Comparison of ENCODE assay signal across 8 cellular contexts in the genomic region with DNA sequence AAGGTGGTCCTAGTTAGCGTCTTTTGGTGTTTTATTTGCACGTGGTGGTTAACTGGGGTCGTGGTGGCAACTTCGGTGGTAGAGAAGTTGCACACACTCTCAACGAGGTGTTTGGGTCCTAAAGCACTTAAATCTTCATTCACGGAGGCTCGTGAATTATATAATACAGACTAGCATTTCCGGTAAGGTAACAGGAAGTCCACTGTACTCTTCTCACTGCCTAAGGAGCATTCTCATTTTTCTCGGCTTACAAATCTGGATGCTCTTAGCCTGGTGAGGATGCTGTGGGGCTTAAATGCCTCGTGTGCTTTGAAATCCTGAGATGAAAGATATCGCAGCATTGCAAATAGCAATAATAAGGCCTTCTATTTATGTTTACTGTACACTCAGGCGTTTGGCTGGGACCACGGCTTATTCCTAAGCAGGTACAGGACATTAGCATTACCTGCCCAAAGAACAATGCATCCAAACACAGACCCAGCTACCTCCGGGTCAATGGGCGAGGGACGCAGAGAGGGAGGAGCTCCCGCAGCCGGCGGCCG. TPM values are rescaled to one million over a fixed set of nuclear protein-coding genes. Genes with fewer than 3 reads are reported as not detected.
DNase-seq lines count a peak whose midpoint lies in the region; ATAC-seq, FAIRE-seq and TF ChIP-seq lines count a peak whose summit lies in the region.

No MANE protein-coding gene starts in this region.

- BruUV-seq in HepG2 (replicated peaks; lab: Mats Ljungman, UMichigan): no TSS peak

- H3K27ac ChIP-seq in HepG2 (ENCODE audit: extremely low read length, insufficient read depth, low read length) (peak overlapping the region; percentile 88), tibial artery (peak overlapping the region; percentile 93 to 95)

- POLR2A ChIA-PET in HepG2 (lab: Yijun Ruan, JAX): interaction anchor here (0.7 to 5.3 kb wide), 14 partner anchors 10 to 183 kb away, joined by 3 to 49 read pairs (median 4); no protein-coding TSS in a partner anchor

- no peak overlapping the region for H2AFZ ChIP-seq in HepG2 (ENCODE audit: low read length)

- TF ChIP-seq CTCF in bronchial epithelial cell (IDR thresholded peaks at IDR 0.05; ENCODE audit: insufficient read depth, low read length, severe bottlenecking): no peak
- TF ChIP-seq CTCF in HepG2 (CRISPR knock-in tag; IDR thresholded peaks at IDR 0.05): no peak
- TF ChIP-seq CTCF in tibial artery (IDR thresholded peaks at IDR 0.05): no peak

- DNase-seq in DMS53 (lab: John Stamatoyannopoulos, UW): peak; percentile 73
- DNase-seq in H7: peak; percentile 85
- peak; percentile 9 for DNase-seq in NOMO-1 treated with dmso at 0.1 percent for 144 hours (lab: John Stamatoyannopoulos, UW; ENCODE audit: unreplicated experiment)
- DNase-seq in bronchial epithelial cell (ENCODE audit: low read depth): peak; percentile 41
- peak; percentile 33 for DNase-seq in HepG2 (ENCODE audit: low spot score)
- no peak for DNase-seq in tibial artery
- no peak for DNase-seq in stimulated activated CD4-positive, alpha-beta T cell treated with anti-CD3 and anti-CD28 coated beads, Interleukin-4, amount 100 ng/mL, for 4 hours
- DNase-seq in NCI-H446 treated with DMSO at 0.1 percent for 48 hours (lab: John Stamatoyannopoulos, UW): no peak

- peak; percentile 32 for ATAC-seq in HepG2

- H3K4me2 ChIP-seq in HepG2 (ENCODE audit: low read depth, low read length): peak overlapping the region; percentile 94

- H3K9me3 ChIP-seq in HepG2 (ENCODE audit: low read length) (no peaks in the 10 kb centered on the region), tibial artery (no peaks in the 10 kb centered on the region)

- H3K4me3 ChIP-seq in H7 (ENCODE audit: insufficient read depth, low read depth, low read length) (peak overlapping the region; percentile 85), bronchial epithelial cell (ENCODE audit: low read depth, low read length) (peak overlapping the region; percentile 89), HepG2 (replicated peaks in 1 of 3; ENCODE audit: insufficient read depth in 1 of 3, low read depth in 2 of 3, low read length in 3 of 3) (peak overlapping the region; percentile 74 to 98 (median 96)), tibial artery (peak overlapping the region; percentile 81 to 89)

- CTCF ChIA-PET in HepG2 (lab: Yijun Ruan, JAX; ENCODE audit: low intra/inter-chr PET ratio, low total read pairs): interaction anchor here (1.0 kb wide), 1 partner anchor 46 kb away, joined by 3 read pairs; no protein-coding TSS in a partner anchor

- H3K4me1 ChIP-seq in HepG2 (ENCODE audit: insufficient read depth, low read length) (peaks cover 68% of the 10 kb centered on the region), tibial artery (peaks cover 0 to 37% (median 22%) of the 10 kb centered on the region in 4 donors)

- intact Hi-C loops in HepG2 (cut with micrococcal nuclease; ENCODE audit: unreplicated experiment) (loop anchor here (2.0 to 5.0 kb wide), 2 partner anchors 24 to 140 kb away; a partner anchor contains a TSS), tibial artery (cut with DNase I; ENCODE audit: low total_unique reads) (loop anchor here (5.0 kb wide), 1 partner anchor 90 kb away; a partner anchor contains a TSS)

- peak overlapping the region; percentile 93 for H3K9ac ChIP-seq in HepG2 (ENCODE audit: insufficient read depth, low read depth, low read length)

- H4K20me1 ChIP-seq in HepG2 (ENCODE audit: insufficient read depth, low read length): peaks cover 43% of the 10 kb centered on the region

- H3K79me2 ChIP-seq in HepG2 (ENCODE audit: insufficient read depth, low read length): peaks cover 54% of the 10 kb centered on the region

- no peak; a peak in 1 of 4 replicates for TF ChIP-seq EP300 in HepG2 (IDR thresholded peaks at IDR 0.05; ENCODE audit: low read depth in 2 of 2, low read length in 2 of 2)
- no peak for TF ChIP-seq EP300 in HepG2 (CRISPR knock-in tag; IDR thresholded peaks at IDR 0.05; ENCODE audit: borderline replicate concordance)

- WGBS in HepG2 (ENCODE audit: low lambda C conversion rate): 2% methylated on average over 20 of the region's 20 CpGs

- TF ChIP-seq RAD21 in HepG2 (CRISPR knock-in tag; IDR thresholded peaks at IDR 0.05): no peak

- FAIRE-seq in bronchial epithelial cell (lab: Jason Lieb, UNC) (no peak), HepG2 (lab: Jason Lieb, UNC) (no peak)

- TF ChIP-seq POLR2A in HepG2 (IDR thresholded peaks at IDR 0.05; ENCODE audit: insufficient read depth in 1 of 2, low read depth in 2 of 2, low read length in 2 of 2): peak in 1 of 2 experiments; percentile 43; a peak in 1 of 4 replicates

- H3K27me3 ChIP-seq in H7 (ENCODE audit: control insufficient read depth, insufficient read depth, low read length): no peaks in the 10 kb centered on the region
- no peaks in the 10 kb centered on the region for H3K27me3 ChIP-seq in bronchial epithelial cell (ENCODE audit: control insufficient read depth, insufficient read depth, low read length)
- no peaks in the 10 kb centered on the region; a peak in 1 of 5 replicates for H3K27me3 ChIP-seq in HepG2 (ENCODE audit: control insufficient read depth in 1 of 2, insufficient read depth in 2 of 2, low read length in 2 of 2)
- no peaks in the 10 kb centered on the region for H3K27me3 ChIP-seq in tibial artery

- in situ Hi-C loops in HepG2 (cut with HindIII; ENCODE audit: extremely low pct_ligation_motif_present, low pct_unique_long_range_greater_than_20kb): no loop called here

- H3K36me3 ChIP-seq in H7 (replicated peaks; ENCODE audit: control insufficient read depth, insufficient read depth, low read length): peaks cover 15% of the 10 kb centered on the region
- H3K36me3 ChIP-seq in bronchial epithelial cell (ENCODE audit: control insufficient read depth, insufficient read depth, low read length): peaks cover 7% of the 10 kb centered on the region
- H3K36me3 ChIP-seq in HepG2 (replicated peaks in 1 of 2; ENCODE audit: control insufficient read depth in 1 of 2, insufficient read depth in 2 of 2, low read length in 2 of 2): peaks cover 8 to 25% of the 10 kb centered on the region in 2 experiments
- peaks cover 14 to 25% (median 21%) of the 10 kb centered on the region in 3 donors for H3K36me3 ChIP-seq in tibial artery

TF ChIP-seq in HepG2, 621 proteins besides CTCF, POLR2A, EP300 and RAD21 (continues in another document):
- TF ChIP-seq ZNF468 (CRISPR knock-in tag; IDR thresholded peaks at IDR 0.05) (no peak), ETV6 (CRISPR knock-in tag; conservative IDR thresholded peaks at IDR 0.05) (no peak), TEAD2 (CRISPR knock-in tag; IDR thresholded peaks at IDR 0.05) (no peak), TEAD3 (CRISPR knock-in tag; optimal IDR thresholded peaks at IDR 0.05; ENCODE audit: borderline replicate concordance) (peak; percentile 5), POLR2AphosphoS5 (IDR thresholded peaks at IDR 0.05; ENCODE audit: low read depth, low read length) (peak; percentile 46), RBAK (CRISPR knock-in tag; IDR thresholded peaks at IDR 0.05) (no peak), KLF6 (CRISPR knock-in tag; IDR thresholded peaks at IDR 0.05) (peak; percentile 61; the same call in 1 of the 2 replicates), GATAD1 (CRISPR knock-in tag; IDR thresholded peaks at IDR 0.05) (peak; percentile 21; the same call in 1 of the 2 replicates), ZNF550 (CRISPR knock-in tag; IDR thresholded peaks at IDR 0.05; ENCODE audit: borderline replicate concordance) (no peak), KDM1A (CRISPR knock-in tag; IDR thresholded peaks at IDR 0.05) (no peak), ZNF841 (CRISPR knock-in tag; IDR thresholded peaks at IDR 0.05; ENCODE audit: borderline replicate concordance) (no peak)

RNA-seq across cellular contexts. Expression of a gene that starts 1.0 kb away (rescaled TPM):
- total RNA-seq in H7 (2014; rRNA removed; shearing (Covaris generic)): 91.6 and 129 TPM in 2 replicates
- total RNA-seq in bronchial epithelial cell (92.0 and 112 TPM in 2 replicates), HepG2 (2016; rRNA removed; fragmentation: Illumina TruSeq; extraction: Trizol) (176 and 181 TPM in 2 replicates)
- total RNA-seq in HepG2 (2016; cell fraction: cytosol; rRNA removed; fragmentation: Illumina TruSeq; extraction: Trizol; ENCODE audit: low read depth): 47.3 and 50.8 TPM in 2 replicates
- 176 and 177 TPM in 2 replicates for total RNA-seq in HepG2 (2016; cell fraction: insoluble cytoplasmic fraction; rRNA removed; fragmentation: Illumina TruSeq; extraction: Trizol)
- 92.5 and 108 TPM in 2 replicates for total RNA-seq in HepG2 (2016; cell fraction: membrane; rRNA removed; fragmentation: Illumina TruSeq; extraction: Trizol)
- total RNA-seq in HepG2 (2016; cell fraction: nucleus; rRNA removed; fragmentation: Illumina TruSeq; extraction: Trizol): 65.1 and 73.4 TPM in 2 replicates
- 22.0 and 25.4 TPM in 2 replicates for polyA plus RNA-seq in HepG2 (2011; rRNA removed)
- 10.6 and 19.4 TPM in 2 replicates for polyA plus RNA-seq in HepG2 (2011; cell fraction: cytosol; rRNA removed)
- 9.5 and 13.3 TPM in 2 replicates for polyA plus RNA-seq in HepG2 (2011; cell fraction: nucleus; rRNA removed)
- polyA plus RNA-seq in HepG2 (2012): 107 and 109 TPM in 2 replicates
- polyA plus RNA-seq in HepG2 (2016; cell fraction: cytosol; fragmentation: Illumina TruSeq; extraction: Trizol; ENCODE audit: low read depth): 27.5 and 27.6 TPM in 2 replicates
- 139 and 148 TPM in 2 replicates for polyA plus RNA-seq in HepG2 (2016; cell fraction: insoluble cytoplasmic fraction; fragmentation: Illumina TruSeq; extraction: Trizol; ENCODE audit: low read depth)
- polyA plus RNA-seq in HepG2 (2016; cell fraction: membrane; fragmentation: Illumina TruSeq; extraction: Trizol; ENCODE audit: low read depth): 41.2 and 43.1 TPM in 2 replicates
- 78.3 and 82.7 TPM in 2 replicates for polyA plus RNA-seq in HepG2 (2016; cell fraction: nucleus; fragmentation: Illumina TruSeq; extraction: Trizol; ENCODE audit: insufficient read depth, low read depth)
- polyA minus RNA-seq in HepG2 (2011; rRNA and poly(A)+ RNA removed; ENCODE audit: low replicate concordance): 17.9 and 28.5 TPM in 2 replicates
- 57.4 and 64.5 TPM in 2 replicates for polyA minus RNA-seq in HepG2 (2011; cell fraction: cytosol; rRNA and poly(A)+ RNA removed)
- polyA minus RNA-seq in HepG2 (2011; cell fraction: nucleus; rRNA and poly(A)+ RNA removed): 42.6 and 54.6 TPM in 2 replicates

Comparison
In these comparisons a context has a peak if more than half of its experiments do, and no peak if none do; other contexts are left out.
1. DNase-seq: peak in DMS53 (single experiment), H7 (single experiment), NOMO-1 treated with dmso at 0.1 percent for 144 hours (single experiment), bronchial epithelial cell (single experiment) and HepG2 (single experiment); none in tibial artery (0 of 2), stimulated activated CD4-positive, alpha-beta T cell treated with anti-CD3 and anti-CD28 coated beads, Interleukin-4, amount 100 ng/mL, for 4 hours (0 of 2) and NCI-H446 treated with DMSO at 0.1 percent for 48 hours (single experiment).
2. Peak in every context shown above with its lines, with median percentiles within 50 percentile points of each other: H3K4me3 ChIP-seq.